ENCODE assay signal across 9 cellular contexts in the genomic region with DNA sequence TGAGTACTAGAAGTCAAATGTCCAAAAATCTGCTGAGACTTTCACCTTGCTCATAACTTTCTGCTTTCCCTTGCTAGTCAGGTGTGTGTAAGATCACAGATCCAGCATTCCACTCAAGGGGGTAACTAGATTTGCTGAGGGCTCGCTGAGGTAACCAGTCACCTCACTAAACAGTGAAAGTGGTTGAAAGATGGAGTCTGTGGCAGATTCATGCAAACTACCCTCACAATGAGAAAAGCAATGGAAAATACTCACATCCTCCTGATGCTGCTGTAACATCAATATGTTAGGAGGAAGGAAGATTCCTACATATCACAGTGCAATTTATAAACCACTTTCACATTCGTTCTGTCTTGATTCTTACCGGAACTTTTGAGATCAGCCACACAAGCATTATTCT.
DNase-seq lines count a peak whose midpoint lies in the region; ATAC-seq and FAIRE-seq lines count a peak whose summit lies in the region.
"Had no signal": no experiment of that assay in that cellular context is flagged by ENCODE, and none has a peak within 500 bp of the region (broad histone marks: within the 10 kb centered on the region; RNA-seq: fewer than 3 reads in every experiment).

No MANE protein-coding gene starts in this region.

- H3K9me3 ChIP-seq in BLaER1 treated with 17β-estradiol and CSF1 and Interleukin-3, amounts not matched to agents 10 nM and 100 nM (replicated peaks in 1 of 11), result peaks cover 12 to 26% (median 20%) of the 10 kb centered on the region in 11 experiments

- peaks cover 68 to 78% (median 75%) of the 10 kb centered on the region in 10 experiments for H3K4me1 ChIP-seq in BLaER1 treated with 17β-estradiol and CSF1 and Interleukin-3, amounts not matched to agents 10 nM and 100 nM

- H3K4me1 Mint-ChIP-seq in activated T-helper 1 cell treated with anti-CD3 and anti-CD28 coated beads, Interleukin-12 subunit alpha, Interleukin-12 subunit beta, Interleukin-2, Interleukin-4 antibody, amounts not matched to agents 30 ng/mL and 10 ng/mL and 1 ng/mL, durations not matched to agents 14 hours and 24 hours and 36 hours (ENCODE audit: low read depth), result peaks cover 84% of the 10 kb centered on the region

- FAIRE-seq in GM19239 (lab: Jason Lieb, UNC), result peak; percentile 78
- FAIRE-seq: D721Med had no signal

- H3K27me3 ChIP-seq in BLaER1 treated with 17β-estradiol and CSF1 and Interleukin-3, amounts not matched to agents 10 nM and 100 nM, result no peaks in the 10 kb centered on the region

- ATAC-seq in HG03095 (IDR thresholded peaks at IDR 0.05; ENCODE audit: unreplicated experiment), result peak; percentile 31

- H3K27me3 Mint-ChIP-seq in activated T-helper 1 cell treated with anti-CD3 and anti-CD28 coated beads, Interleukin-12 subunit alpha, Interleukin-12 subunit beta, Interleukin-2, Interleukin-4 antibody, amounts not matched to agents 30 ng/mL and 10 ng/mL and 1 ng/mL, durations not matched to agents 14 hours and 24 hours and 36 hours (ENCODE audit: insufficient read depth), result peaks cover 3% of the 10 kb centered on the region

- peak overlapping the region; percentile 62 for H3K4me3 Mint-ChIP-seq in activated T-helper 1 cell treated with anti-CD3 and anti-CD28 coated beads, Interleukin-12 subunit alpha, Interleukin-12 subunit beta, Interleukin-2, Interleukin-4 antibody, amounts not matched to agents 30 ng/mL and 10 ng/mL and 1 ng/mL, durations not matched to agents 14 hours and 24 hours and 36 hours

- H3K36me3 Mint-ChIP-seq in activated T-helper 1 cell treated with anti-CD3 and anti-CD28 coated beads, Interleukin-12 subunit alpha, Interleukin-12 subunit beta, Interleukin-2, Interleukin-4 antibody, amounts not matched to agents 30 ng/mL and 10 ng/mL and 1 ng/mL, durations not matched to agents 14 hours and 24 hours and 36 hours (ENCODE audit: low read depth), result peaks cover 6% of the 10 kb centered on the region

- peaks cover 0 to 4% (median 0%) of the 10 kb centered on the region in 11 experiments; a peak in 2 of 22 replicates for H3K36me3 ChIP-seq in BLaER1 treated with 17β-estradiol and CSF1 and Interleukin-3, amounts not matched to agents 10 nM and 100 nM

- H3K9me3 Mint-ChIP-seq in activated T-helper 1 cell treated with anti-CD3 and anti-CD28 coated beads, Interleukin-12 subunit alpha, Interleukin-12 subunit beta, Interleukin-2, Interleukin-4 antibody, amounts not matched to agents 30 ng/mL and 10 ng/mL and 1 ng/mL, durations not matched to agents 14 hours and 24 hours and 36 hours, result peaks cover 10% of the 10 kb centered on the region

- H3K9ac ChIP-seq in BLaER1 treated with 17β-estradiol and CSF1 and Interleukin-3, amounts not matched to agents 10 nM and 100 nM, result peak overlapping the region in 10 of 11 experiments; percentile 3 to 70 (median 64); a peak in 16 of 22 replicates

- H3K4me3 ChIP-seq in BLaER1 treated with 17β-estradiol and CSF1 and Interleukin-3, amounts not matched to agents 10 nM and 100 nM, result peak overlapping the region in 7 of 10 experiments; percentile 3 to 44 (median 29); a peak in 11 of 20 replicates

- peak overlapping the region; percentile 93 for H3K27ac Mint-ChIP-seq in activated T-helper 1 cell treated with anti-CD3 and anti-CD28 coated beads, Interleukin-12 subunit alpha, Interleukin-12 subunit beta, Interleukin-2, Interleukin-4 antibody, amounts not matched to agents 30 ng/mL and 10 ng/mL and 1 ng/mL, durations not matched to agents 14 hours and 24 hours and 36 hours

- no peak for DNase-seq in GM19239 (ENCODE audit: insufficient read length, low spot score)
- peak; percentile 29 for DNase-seq in activated T-helper 1 cell treated with anti-CD3 and anti-CD28 coated beads, Interleukin-12 subunit alpha, Interleukin-12 subunit beta, Interleukin-2, Interleukin-4 antibody, amounts not matched to agents 30 ng/mL and 10 ng/mL and 1 ng/mL, durations not matched to agents 14 hours and 24 hours and 36 hours (ENCODE audit: low spot score)
- no peak for DNase-seq in GM19238 (ENCODE audit: insufficient read length, low spot score)
- no peak for DNase-seq in H4 (ENCODE audit: low spot score)
- DNase-seq in amygdala (lab: John Stamatoyannopoulos, UW), result no peak
- no peak for DNase-seq in NCI-H82 treated with DMSO at 0.1 percent for 48 hours (lab: John Stamatoyannopoulos, UW; ENCODE audit: unreplicated experiment)

- peak overlapping the region in 10 of 11 experiments; percentile 66 to 79 (median 77); a peak in 21 of 22 replicates for H3K27ac ChIP-seq in BLaER1 treated with 17β-estradiol and CSF1 and Interleukin-3, amounts not matched to agents 10 nM and 100 nM

- H3K4me2 ChIP-seq in BLaER1 treated with 17β-estradiol and CSF1 and Interleukin-3, amounts not matched to agents 10 nM and 100 nM, result peak overlapping the region; percentile 78 to 93 (median 82)

- intact Hi-C loops in activated T-helper 1 cell treated with anti-CD3 and anti-CD28 coated beads, Interleukin-12 subunit alpha, Interleukin-12 subunit beta, Interleukin-2, Interleukin-4 antibody, amounts not matched to agents 30 ng/mL and 10 ng/mL and 1 ng/mL, durations not matched to agents 14 hours and 24 hours and 36 hours (cut with micrococcal nuclease), result loop anchor here (1.0 to 5.0 kb wide), 25 partner anchors 10 to 996 kb away; a partner anchor contains a TSS

- H4K20me1 ChIP-seq in BLaER1 treated with 17β-estradiol and CSF1 and Interleukin-3, amounts not matched to agents 10 nM and 100 nM, result no peaks in the 10 kb centered on the region
